8 cellular contexts compared by ENCODE assay signal in genomic region chr15:40928975-40929729, GRCh38. TPM values are rescaled to one million over a fixed set of nuclear protein-coding genes. Genes with fewer than 3 reads are reported as not detected.
A peak's percentile ranks its signal among the peaks of the same experiment; 100 is the strongest.
DNase-seq lines count a peak whose midpoint lies in the region; ATAC-seq and TF ChIP-seq lines count a peak whose summit lies in the region.

Gene DLL4, plus strand, starts transcription at chr15:40929340. Its CDS starts 329 bp downstream, at chr15:40929669.

- peak within 1 kb of the TSS; percentile 80 for H2AFZ ChIP-seq in neuron (ENCODE audit: low read depth, low read length)

- H3K9me3 ChIP-seq in neuron (ENCODE audit: low read length): no peaks in the 10 kb centered on the region

- ATAC-seq in GM21723 (IDR thresholded peaks at IDR 0.05; ENCODE audit: unreplicated experiment): peak; percentile 43
- ATAC-seq in HG02610 (IDR thresholded peaks at IDR 0.05; ENCODE audit: unreplicated experiment): no peak
- no peak for ATAC-seq in GM21737 (IDR thresholded peaks at IDR 0.05; ENCODE audit: unreplicated experiment)

- DNase-seq in AG09309 (ENCODE audit: low read depth) (no peak), NCI-H345 (lab: John Stamatoyannopoulos, UW) (peak; percentile 91), fibroblast of the aortic adventitia (ENCODE audit: low read depth) (no peak)
- peak; percentile 46 for DNase-seq in activated CD8-positive, alpha-beta memory T cell treated with anti-CD3 and anti-CD28 coated beads, Interleukin-2, amount 50 U/mL, for 4 hours

- H3K27me3 ChIP-seq in neuron (ENCODE audit: insufficient read depth, low read length): peaks cover 84% of the 10 kb centered on the region

- no peak for TF ChIP-seq CTCF in AG09309 (IDR thresholded peaks at IDR 0.05; ENCODE audit: control insufficient read depth, insufficient read depth, low read depth, low read length, missing control alignments)
- TF ChIP-seq CTCF in fibroblast of the aortic adventitia (IDR thresholded peaks at IDR 0.05; ENCODE audit: insufficient read depth, low read length): no peak

- no peaks in the 10 kb centered on the region for H3K36me3 ChIP-seq in neuron (ENCODE audit: insufficient read depth, low read length)

- H3K4me3 ChIP-seq in AG09309 (ENCODE audit: control insufficient read depth, low read depth, low read length) (peak within 1 kb of the TSS; percentile 41), fibroblast of the aortic adventitia (ENCODE audit: low read depth, low read length) (peak within 1 kb of the TSS; percentile 50), neuron (ENCODE audit: low read length) (peak within 1 kb of the TSS; percentile 46)

- H3K4me1 ChIP-seq in neuron (ENCODE audit: insufficient read depth, low read length): peaks cover 64% of the 10 kb centered on the region

RNA-seq across cellular contexts. Expression of gene DLL4, which starts in this region (rescaled TPM):
- total RNA-seq in fibroblast of the aortic adventitia (ENCODE audit: low replicate concordance): 0.08 and 0.09 TPM in 2 replicates

Comparison
In these comparisons a context has a peak if more than half of its experiments do, and no peak if none do; other contexts are left out.
1. DNase-seq: peak in NCI-H345 (single experiment) and activated CD8-positive, alpha-beta memory T cell treated with anti-CD3 and anti-CD28 coated beads, Interleukin-2, amount 50 U/mL, for 4 hours (single experiment); none in AG09309 (single experiment) and fibroblast of the aortic adventitia (single experiment).
2. Peak in every context shown above with its lines, with median percentiles within 50 percentile points of each other: H3K4me3 ChIP-seq.